In genomic region chr1:11838349-11839272, GRCh38 we compare ENCODE assay signal across 1 cellular context.
TF ChIP-seq lines count a peak whose summit lies in the region.

No MANE protein-coding gene starts in this region.

TF ChIP-seq in K562, 482 proteins besides CTCF, POLR2A, EP300 and RAD21 (continued from another document and continues in another):
- peak; percentile 26 for TF ChIP-seq E2F8 (IDR thresholded peaks at IDR 0.05; ENCODE audit: low read depth, partially characterized antibody)
- TF ChIP-seq ZBTB40 (IDR thresholded peaks at IDR 0.05) = no peak
- no peak for TF ChIP-seq ZBTB40 (CRISPR knock-in tag; IDR thresholded peaks at IDR 0.05)
- no peak for TF ChIP-seq ZNF561 (CRISPR knock-in tag; conservative IDR thresholded peaks at IDR 0.05)
- no peak; the same call in 1 of the 2 replicates for TF ChIP-seq TCF3 (CRISPR knock-in tag; IDR thresholded peaks at IDR 0.05)
- TF ChIP-seq PHF20 (IDR thresholded peaks at IDR 0.05; ENCODE audit: partially characterized antibody) = no peak
- no peak for TF ChIP-seq CHCHD3 (CRISPR knock-in tag; IDR thresholded peaks at IDR 0.05)
- TF ChIP-seq ZC3H11A (IDR thresholded peaks at IDR 0.05; ENCODE audit: low read depth, low read length) = no peak
- TF ChIP-seq REST (CRISPR knock-in tag; IDR thresholded peaks at IDR 0.05; ENCODE audit: low read depth) = peak; percentile 68; the same call in 1 of the 2 replicates
- TF ChIP-seq SIRT6 (IDR thresholded peaks at IDR 0.05; ENCODE audit: low read depth, low read length) = no peak
- TF ChIP-seq RBM34 (IDR thresholded peaks at IDR 0.05; ENCODE audit: borderline replicate concordance, insufficient read depth, low read length) = no peak
- TF ChIP-seq TSC22D4 (tag; IDR thresholded peaks at IDR 0.05) = no peak
- no peak for TF ChIP-seq FOXJ3 (CRISPR knock-in tag; IDR thresholded peaks at IDR 0.05)
- TF ChIP-seq ZNF592 (IDR thresholded peaks at IDR 0.05) = peak; percentile 68; the same call in 1 of the 2 replicates
- 0 out of 2 replicates have a peak, but pooled peaks have one; percentile 10 for TF ChIP-seq TEAD4 (IDR thresholded peaks at IDR 0.05; ENCODE audit: low read length)
- TF ChIP-seq TEAD4 (CRISPR knock-in tag; IDR thresholded peaks at IDR 0.05; ENCODE audit: borderline replicate concordance) = no peak
- TF ChIP-seq ATF2 (CRISPR knock-in tag; IDR thresholded peaks at IDR 0.05) = no peak
- TF ChIP-seq MTA2 (IDR thresholded peaks at IDR 0.05; ENCODE audit: low read depth) = no peak
- no peak for TF ChIP-seq ATF1 (CRISPR knock-in tag; IDR thresholded peaks at IDR 0.05)
- TF ChIP-seq ATF1 (tag; IDR thresholded peaks at IDR 0.05) = 0 out of 2 replicates have a peak, but pooled peaks have one; percentile 17
- no peak for TF ChIP-seq CHD4 (IDR thresholded peaks at IDR 0.05; ENCODE audit: insufficient read depth, insufficient replicate concordance, low read depth, low read length, poor library complexity, severe bottlenecking)
- peak; percentile 60; the same call in 1 of the 2 replicates for TF ChIP-seq TFAP4 (CRISPR knock-in tag; IDR thresholded peaks at IDR 0.05; ENCODE audit: borderline replicate concordance)
- no peak for TF ChIP-seq HOMEZ (CRISPR knock-in tag; IDR thresholded peaks at IDR 0.05)
- TF ChIP-seq CBFA2T3 (IDR thresholded peaks at IDR 0.05) = no peak
- TF ChIP-seq FOXA1 (IDR thresholded peaks at IDR 0.05; ENCODE audit: borderline replicate concordance) = no peak
- TF ChIP-seq POU5F1 (IDR thresholded peaks at IDR 0.05; ENCODE audit: borderline replicate concordance, low read depth, low read length, partially characterized antibody) = no peak
- TF ChIP-seq NR1H2 (CRISPR knock-in tag; IDR thresholded peaks at IDR 0.05) = no peak
- TF ChIP-seq PHF8 (IDR thresholded peaks at IDR 0.05; ENCODE audit: borderline replicate concordance, low read length) = no peak
- no peak for TF ChIP-seq TCF7 (IDR thresholded peaks at IDR 0.05; ENCODE audit: borderline replicate concordance)
- 0 out of 2 replicates have a peak, but pooled peaks have one; percentile 39 for TF ChIP-seq TOE1 (IDR thresholded peaks at IDR 0.05; ENCODE audit: borderline replicate concordance)
- TF ChIP-seq TOE1 (CRISPR knock-in tag; IDR thresholded peaks at IDR 0.05; ENCODE audit: borderline replicate concordance, low read depth) = peak; percentile 89; the same call in 1 of the 2 replicates
- no peak for TF ChIP-seq FIP1L1 (IDR thresholded peaks at IDR 0.05; ENCODE audit: low read depth, low read length, poor library complexity, severe bottlenecking)
